8 cellular contexts compared by ENCODE assay signal in genomic region chr9:4985376-4986266, GRCh38. TPM values are rescaled to one million over a fixed set of nuclear protein-coding genes. Genes with fewer than 3 reads are reported as not detected.
DNase-seq lines count a peak whose midpoint lies in the region; ATAC-seq, FAIRE-seq and TF ChIP-seq lines count a peak whose summit lies in the region.

No MANE protein-coding gene starts in this region.

- H3K36me3 Mint-ChIP-seq in Caco-2 (ENCODE audit: insufficient read depth, unreplicated experiment) = peaks cover 9% of the 10 kb centered on the region
- H3K36me3 Mint-ChIP-seq in activated CD4-positive, alpha-beta T cell treated with anti-CD3 and anti-CD28 coated beads, Interleukin-2, amount 10 ng/mL, durations not matched to agents 7 days and 5 days (ENCODE audit: low read depth) = peaks cover 20% of the 10 kb centered on the region

- no peak overlapping the region for H2BK120ac ChIP-seq in H1 (replicated peaks; ENCODE audit: low read depth, low read length)

- TF ChIP-seq POLR2A in H1 (IDR thresholded peaks at IDR 0.05; ENCODE audit: control extremely low read depth in 1 of 2, low read depth in 2 of 2, low read length in 2 of 2) (no peak), stomach (IDR thresholded peaks at IDR 0.05) (no peak)

- peaks cover 3% of the 10 kb centered on the region; the same call in 1 of the 2 replicates for H3K4me1 ChIP-seq in Caco-2
- peaks cover 0 to 3% (median 1%) of the 10 kb centered on the region in 4 experiments; a peak in 2 of 7 replicates for H3K4me1 ChIP-seq in H1 (replicated peaks in 1 of 4; ENCODE audit: control insufficient read depth in 3 of 4, insufficient read depth in 4 of 4, low read length in 3 of 4)
- peaks cover 32 to 57% (median 49%) of the 10 kb centered on the region in 4 donors for H3K4me1 ChIP-seq in stomach

- H3K27me3 ChIP-seq in Caco-2 (replicated peaks; ENCODE audit: control insufficient read depth, insufficient read depth, low read length) (no peaks in the 10 kb centered on the region), H1 (replicated peaks in 1 of 4; ENCODE audit: control insufficient read depth in 3 of 4, extremely low read depth in 1 of 4, insufficient read depth in 3 of 4, low read length in 3 of 4) (peaks cover 0 to 10% (median 4%) of the 10 kb centered on the region in 4 experiments; a peak in 3 of 7 replicates), stomach (no peaks in the 10 kb centered on the region)

- no peak overlapping the region for H2BK15ac ChIP-seq in H1 (ENCODE audit: low read length)

- TF ChIP-seq EP300 in H1 (IDR thresholded peaks at IDR 0.05; ENCODE audit: borderline replicate concordance in 1 of 2, low read depth in 2 of 2, low read length in 2 of 2) (no peak), stomach (IDR thresholded peaks at IDR 0.05) (no peak)

- no peaks in the 10 kb centered on the region for H4K20me1 ChIP-seq in H1 (replicated peaks in 1 of 2; ENCODE audit: control insufficient read depth in 1 of 2, insufficient read depth in 2 of 2, low read length in 2 of 2)

- H3K4ac ChIP-seq in H1 (replicated peaks; ENCODE audit: insufficient read length, low read depth, low read length) = no peak overlapping the region

- H3K23ac ChIP-seq in H1 (ENCODE audit: insufficient read length) = no peak overlapping the region

- DNase-seq in Caco-2 (peak; percentile 23 to 41), NAMALWA (ENCODE audit: low spot score) (peak; percentile 60), H1 (ENCODE audit: low read depth in 1 of 2, low spot score in 2 of 2) (no peak), medulla oblongata (ENCODE audit: extremely low spot score) (peak; percentile 72), stomach (peak; percentile 43)
- peak; percentile 45 for DNase-seq in activated CD4-positive, alpha-beta T cell treated with anti-CD3 and anti-CD28 coated beads, Interleukin-2, amount 10 ng/mL, durations not matched to agents 7 days and 5 days

- H3K9me3 ChIP-seq in Caco-2 (no peaks in the 10 kb centered on the region), H1 (ENCODE audit: insufficient read depth in 2 of 2, low read depth in 1 of 2, low read length in 1 of 2) (no peaks in the 10 kb centered on the region), stomach (no peaks in the 10 kb centered on the region)

- no peak overlapping the region for H4K91ac ChIP-seq in H1 (replicated peaks; ENCODE audit: insufficient read length, low read length)

- no peak overlapping the region for H4K5ac ChIP-seq in H1 (ENCODE audit: insufficient read length, low read depth, low read length)

- TF ChIP-seq CTCF in Caco-2 (IDR thresholded peaks at IDR 0.05; ENCODE audit: insufficient read depth in 1 of 2, low read depth in 1 of 2, low read length in 1 of 2, severe bottlenecking in 1 of 2, unreplicated experiment in 1 of 2) (no peak), H1 (IDR thresholded peaks at IDR 0.05; ENCODE audit: control extremely low read depth in 1 of 3, insufficient read depth in 1 of 3, low read depth in 1 of 3, low read length in 3 of 3) (no peak), stomach (IDR thresholded peaks at IDR 0.05) (no peak)

- peaks cover 12% of the 10 kb centered on the region; the same call in 1 of the 2 replicates for H3K23me2 ChIP-seq in H1 (ENCODE audit: low read depth, low read length)

- no peak overlapping the region for H2BK20ac ChIP-seq in H1 (ENCODE audit: low read length)

- no peak overlapping the region for H4K8ac ChIP-seq in H1 (ENCODE audit: extremely low read depth, insufficient read depth, low read length)

- BruUV-seq in Caco-2 (replicated peaks; lab: Mats Ljungman, UMichigan) = TSS peak; percentile 30

- peak; percentile 45 for FAIRE-seq in H1 (lab: Jason Lieb, UNC)

- H2BK5ac ChIP-seq in H1 (ENCODE audit: low read depth, low read length) = no peak overlapping the region

- H3K4me3 Mint-ChIP-seq in Caco-2 (ENCODE audit: unreplicated experiment) = peak overlapping the region; percentile 76
- no peak overlapping the region for H3K4me3 Mint-ChIP-seq in activated CD4-positive, alpha-beta T cell treated with anti-CD3 and anti-CD28 coated beads, Interleukin-2, amount 10 ng/mL, durations not matched to agents 7 days and 5 days

- H3K4me1 Mint-ChIP-seq in Caco-2 (ENCODE audit: low read depth, unreplicated experiment) = peaks cover 15% of the 10 kb centered on the region
- H3K4me1 Mint-ChIP-seq in activated CD4-positive, alpha-beta T cell treated with anti-CD3 and anti-CD28 coated beads, Interleukin-2, amount 10 ng/mL, durations not matched to agents 7 days and 5 days = peaks cover 30% of the 10 kb centered on the region

- 4% methylated on average over 40 of the region's 44 CpGs; no CpG with 5 or more reads in 1 of the 2 experiments for whole genome bisulfite sequencing in H1 (ENCODE audit: extremely low coverage in 1 of 2, insufficient coverage in 1 of 2, insufficient read length in 1 of 2, insufficient replicate concordance in 2 of 2, low coverage in 1 of 2, low lambda C conversion rate in 2 of 2, missing lambda C conversion rate in 1 of 2), 2 experiments
- WGBS in stomach, 5 donors = 0 to 1% (median 0%) methylated on average over 18 to 44 of the region's 44 CpGs

- 0 out of 2 replicates have a peak overlapping the region, but pooled peaks have one; percentile 56 for H3K18ac ChIP-seq in H1 (ENCODE audit: extremely low read depth, low read length)

- H2BK12ac ChIP-seq in H1 (ENCODE audit: low read depth, low read length) = no peak overlapping the region

- H3K9me3 Mint-ChIP-seq in Caco-2 (ENCODE audit: unreplicated experiment) = no peaks in the 10 kb centered on the region
- no peaks in the 10 kb centered on the region for H3K9me3 Mint-ChIP-seq in activated CD4-positive, alpha-beta T cell treated with anti-CD3 and anti-CD28 coated beads, Interleukin-2, amount 10 ng/mL, durations not matched to agents 7 days and 5 days

- H3K27me3 Mint-ChIP-seq in Caco-2 (ENCODE audit: insufficient read depth, unreplicated experiment) = peaks cover 5% of the 10 kb centered on the region
- no peaks in the 10 kb centered on the region for H3K27me3 Mint-ChIP-seq in activated CD4-positive, alpha-beta T cell treated with anti-CD3 and anti-CD28 coated beads, Interleukin-2, amount 10 ng/mL, durations not matched to agents 7 days and 5 days

- peak overlapping the region in 2 of 4 experiments; percentile 39 to 73; a peak in 5 of 7 replicates for H3K9ac ChIP-seq in H1 (replicated peaks in 1 of 4; ENCODE audit: extremely low read depth in 1 of 4, low read depth in 3 of 4, low read length in 3 of 4)

- H3K36me3 ChIP-seq in Caco-2 (ENCODE audit: control insufficient read depth, insufficient read depth, low read length) (no peaks in the 10 kb centered on the region), H1 (ENCODE audit: control insufficient read depth in 2 of 4, insufficient read depth in 4 of 4, low read length in 3 of 4) (no peaks in the 10 kb centered on the region), stomach (peaks cover 0 to 6% (median 0%) of the 10 kb centered on the region in 4 donors)

- no peaks in the 10 kb centered on the region for H3K79me1 ChIP-seq in H1 (ENCODE audit: low read depth, low read length)

- H2AFZ ChIP-seq in H1 (ENCODE audit: low read length) = peak overlapping the region; percentile 70

- H3K4me3 ChIP-seq in Caco-2 (ENCODE audit: low read depth, low read length) (peak overlapping the region; percentile 63), H1 (ENCODE audit: extremely low read depth in 1 of 4, insufficient read depth in 2 of 4, low read depth in 3 of 4, low read length in 4 of 4) (peak overlapping the region; percentile 50 to 83 (median 68)), stomach (peak overlapping the region; percentile 73 to 92 (median 86))

- H3K4me2 ChIP-seq in H1 (ENCODE audit: insufficient read depth in 1 of 2, low read depth in 2 of 2, low read length in 2 of 2) = peak overlapping the region; percentile 62 to 99

- CTCF ChIA-PET in Caco-2 (lab: Charles Lee) (interaction anchor here (0.6 kb wide), 1 partner anchor 53 kb away, joined by 3 read pairs; no protein-coding TSS in a partner anchor), H1 (lab: Charles Lee; ENCODE audit: partially characterized antibody) (interaction anchor here (0.7 to 7.0 kb wide), 11 partner anchors 7 to 598 kb away, joined by 3 to 76 read pairs (median 3); no protein-coding TSS in a partner anchor)
- CTCF ChIA-PET in activated CD4-positive, alpha-beta T cell treated with anti-CD3 and anti-CD28 coated beads, Interleukin-2, amount 10 ng/mL, durations not matched to agents 7 days and 5 days (lab: Charles Lee) = interaction anchor here (0.8 to 1.6 kb wide), 9 partner anchors 39 to 601 kb away, joined by 3 to 4 read pairs (median 3); no protein-coding TSS in a partner anchor

- no peak overlapping the region for H2AK5ac ChIP-seq in H1 (ENCODE audit: low read depth, low read length)

- intact Hi-C loops in Caco-2 (cut with micrococcal nuclease; ENCODE audit: unreplicated experiment) = loop anchor here (5.0 to 10.0 kb wide), 5 partner anchors 148 to 609 kb away; partner anchors contain the start of genes PLPP6 and SPATA6L
- intact Hi-C loops in stomach (cut with DNase I; ENCODE audit: low total_unique reads) = loop anchor here (10.0 kb wide), 2 partner anchors 191 to 221 kb away; partner anchors contain the start of gene RCL1

- ATAC-seq in GM21723 (IDR thresholded peaks at IDR 0.05; ENCODE audit: unreplicated experiment) = peak; percentile 30
- no peak for ATAC-seq in HG02623 (IDR thresholded peaks at IDR 0.05; ENCODE audit: unreplicated experiment)

- no peaks in the 10 kb centered on the region for H3K79me2 ChIP-seq in H1 (ENCODE audit: control insufficient read depth in 1 of 2, insufficient read depth in 2 of 2, low read length in 2 of 2)

- POLR2A ChIA-PET in Caco-2 (lab: Charles Lee) (interaction anchor here (0.5 kb wide), 1 partner anchor 457 kb away, joined by 3 read pairs; no protein-coding TSS in a partner anchor), H1 (lab: Charles Lee; ENCODE audit: partially characterized antibody) (interaction anchor here (0.5 to 2.2 kb wide), 7 partner anchors 12 to 253 kb away, joined by 3 to 10 read pairs (median 3); partner anchors contain the start of genes AK3 and RCL1)
- POLR2A ChIA-PET in activated CD4-positive, alpha-beta T cell treated with anti-CD3 and anti-CD28 coated beads, Interleukin-2, amount 10 ng/mL, durations not matched to agents 7 days and 5 days (lab: Charles Lee) = interaction anchor here (0.6 to 1.3 kb wide), 4 partner anchors 14 to 134 kb away, joined by 4 to 6 read pairs (median 5); no protein-coding TSS in a partner anchor

- TF ChIP-seq RAD21 in H1 (IDR thresholded peaks at IDR 0.05 in 1 of 2, conservative IDR thresholded peaks at IDR 0.05 in 1 of 2; ENCODE audit: low read depth in 2 of 2, low read length in 2 of 2) = no peak

- H3K27ac ChIP-seq in H1 (ENCODE audit: low read depth, low read length) (no peak overlapping the region), stomach (peak overlapping the region; percentile 97 to 99 (median 98))

- no peak overlapping the region for H3K56ac ChIP-seq in H1 (replicated peaks; ENCODE audit: insufficient read length, low read depth, low read length)

- H3K27ac Mint-ChIP-seq in Caco-2 (ENCODE audit: unreplicated experiment) = peak overlapping the region; percentile 87
- peak overlapping the region; percentile 97 for H3K27ac Mint-ChIP-seq in activated CD4-positive, alpha-beta T cell treated with anti-CD3 and anti-CD28 coated beads, Interleukin-2, amount 10 ng/mL, durations not matched to agents 7 days and 5 days

- H3K14ac ChIP-seq in H1 (ENCODE audit: insufficient read length) = no peak overlapping the region

RNA-seq across cellular contexts. Expression of gene JAK2, which starts 0.5 kb away (rescaled TPM):
- total RNA-seq in Caco-2 (2022) (0.86 and 1.4 TPM in 2 replicates), stomach (10 to 100 TPM; 12.7 to 58.6 (median 45.1) TPM)
- 10 to 100 TPM; 53.4 to 55.4 TPM for total RNA-seq in activated CD4-positive, alpha-beta T cell treated with anti-CD3 and anti-CD28 coated beads, Interleukin-2, amount 10 ng/mL, durations not matched to agents 7 days and 5 days
- 2.0 and 2.1 TPM in 2 replicates for total RNA-seq in H1 (2021; fragmentation: NEBNext Ultra II Directional; extraction: Animal tissue kit (Norgen Biotek cat#: 25700))
- polyA plus RNA-seq in H1 (2011; rRNA removed) (0.50 and 0.55 TPM in 2 replicates), stomach (1 to 10 TPM; 3.9 to 7.5 (median 4.5) TPM)
- 0.75 TPM for polyA plus RNA-seq in H1 (2011; cell fraction: cytosol; rRNA removed)
- polyA plus RNA-seq in H1 (2011; cell fraction: nucleus; rRNA removed) = 0.71 TPM
- polyA plus RNA-seq in H1 (2012, experiment 1 of 2) = 0.69 to 1.2 TPM (median 0.77 TPM) in 4 replicates
- polyA plus RNA-seq in H1 (2012, experiment 2 of 2) = not detected
- 1.5 TPM for polyA plus RNA-seq in H1 (2013, experiment 1 of 2)
- 1.2 TPM for polyA plus RNA-seq in H1 (2013, experiment 2 of 2)
- polyA minus RNA-seq in H1 (2011; rRNA and poly(A)+ RNA removed) = 2.6 and 4.1 TPM in 2 replicates
- polyA minus RNA-seq in H1 (2011; cell fraction: cytosol; rRNA and poly(A)+ RNA removed) = 1.4 TPM
- polyA minus RNA-seq in H1 (2011; cell fraction: nucleus; rRNA and poly(A)+ RNA removed) = 6.5 TPM

Comparison
In these comparisons a context has a peak if more than half of its experiments do, and no peak if none do; other contexts are left out.
1. DNase-seq: peak in Caco-2 (2 of 2), NAMALWA (single experiment), activated CD4-positive, alpha-beta T cell treated with anti-CD3 and anti-CD28 coated beads, Interleukin-2, amount 10 ng/mL, durations not matched to agents 7 days and 5 days (single experiment), medulla oblongata (single experiment) and stomach (single experiment); none in H1 (0 of 2).
2. Peak in every context shown above with its lines, with median percentiles within 50 percentile points of each other: H3K4me3 ChIP-seq.